In the genomic region with DNA sequence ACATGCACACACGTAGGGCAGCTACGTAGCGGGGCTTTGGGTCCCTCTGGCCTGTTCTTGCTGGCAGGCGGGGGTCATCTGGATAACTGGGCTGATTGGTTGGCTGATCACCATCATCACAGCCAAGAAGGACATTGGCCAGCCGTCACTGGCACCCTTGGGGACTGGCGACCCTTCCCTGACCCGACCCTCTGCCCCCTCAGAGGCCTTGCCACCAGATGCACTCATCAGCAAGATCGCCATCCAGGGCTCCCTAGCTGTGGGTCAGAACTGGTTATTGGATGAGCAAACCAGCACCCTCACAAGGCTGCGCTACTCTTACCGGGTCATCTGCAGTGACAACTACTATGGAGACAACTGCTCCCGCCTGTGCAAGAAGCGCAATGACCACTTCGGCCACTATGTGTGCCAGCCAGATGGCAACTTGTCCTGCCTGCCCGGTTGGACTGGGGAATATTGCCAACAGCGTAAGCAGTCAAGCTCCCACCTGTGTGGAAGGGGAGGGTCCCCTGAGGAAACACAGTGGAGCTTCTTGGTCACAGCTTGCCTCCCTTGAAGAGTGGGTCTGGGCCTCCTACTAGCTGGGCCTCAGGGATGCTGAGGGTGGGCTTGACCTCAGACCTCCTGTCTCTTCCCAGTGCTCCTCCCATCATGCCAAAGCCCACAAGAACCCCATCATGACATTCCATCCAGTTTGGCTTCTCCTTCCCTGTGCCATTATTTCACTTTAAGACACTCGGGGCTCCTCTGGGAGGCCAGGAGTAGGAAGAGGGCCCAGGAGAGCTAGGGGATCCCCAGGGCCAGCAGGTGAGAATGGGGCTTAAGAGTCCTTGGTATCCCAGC, we compare ENCODE assay signal across 8 cellular contexts. TPM values are rescaled to one million over a fixed set of nuclear protein-coding genes. Genes with fewer than 3 reads are reported as not detected.
DNase-seq lines count a peak whose midpoint lies in the region; ATAC-seq lines count a peak whose summit lies in the region.
"Had no signal": no experiment of that assay in that cellular context is flagged by ENCODE, and none has a peak within 500 bp of the region (broad histone marks: within the 10 kb centered on the region; RNA-seq: fewer than 3 reads in every experiment).

No MANE protein-coding gene starts in this region.

- H3K9ac ChIP-seq in iPS-20b (ENCODE audit: low read depth, low read length) (no peak overlapping the region), skeletal muscle tissue (ENCODE audit: low read depth in 1 of 3, low read length in 3 of 3) (peak overlapping the region in 2 of 3 donors; percentile 32 to 77)

- H3K36me3 Mint-ChIP-seq in T-cell, result no peaks in the 10 kb centered on the region

- ATAC-seq in T-cell (replicated peaks in 1 of 4) (no peak), HG03565 (IDR thresholded peaks at IDR 0.05; ENCODE audit: unreplicated experiment) (no peak), HG03039 (IDR thresholded peaks at IDR 0.05; ENCODE audit: unreplicated experiment) (no peak), HG02973 (IDR thresholded peaks at IDR 0.05; ENCODE audit: unreplicated experiment) (no peak)

- H3K4me3 Mint-ChIP-seq in T-cell, result peak overlapping the region; percentile 65 to 89 (median 67)

- H3K27me3 ChIP-seq in iPS-20b (ENCODE audit: insufficient read depth, low read length), result peaks cover 99% of the 10 kb centered on the region
- peaks cover 55 to 62% (median 57%) of the 10 kb centered on the region in 3 donors for H3K27me3 ChIP-seq in skeletal muscle tissue (ENCODE audit: control insufficient read depth in 3 of 3, insufficient read depth in 3 of 3, low read length in 3 of 3)

- H3K27me3 Mint-ChIP-seq in T-cell, result peaks cover 36 to 57% of the 10 kb centered on the region in 2 donors

- H3K4me1 Mint-ChIP-seq in T-cell, result peaks cover 34 to 43% (median 40%) of the 10 kb centered on the region in 3 donors

- H3K27ac ChIP-seq in iPS-20b (ENCODE audit: low read length), result no peak overlapping the region
- peak overlapping the region; percentile 71 for H3K27ac ChIP-seq in skeletal muscle tissue (ENCODE audit: low read depth, low read length)
- H3K27ac ChIP-seq: SK-N-MC had no signal

- in situ Hi-C loops in G401 (cut with HindIII; ENCODE audit: low sequenced_read_pairs), result no loop called here

- no peaks in the 10 kb centered on the region for H3K9me3 Mint-ChIP-seq in T-cell

- peaks cover 5% of the 10 kb centered on the region; the same call in 1 of the 2 replicates for H3K4me1 ChIP-seq in iPS-20b (ENCODE audit: insufficient read depth, low read length)
- peaks cover 29 to 69% (median 59%) of the 10 kb centered on the region in 3 donors for H3K4me1 ChIP-seq in skeletal muscle tissue (ENCODE audit: control insufficient read depth in 3 of 3, insufficient read depth in 3 of 3, low read length in 3 of 3)

- H3K4me3 ChIP-seq in iPS-20b (ENCODE audit: low read length) (peak overlapping the region; percentile 70; the same call in 1 of the 2 replicates), skeletal muscle tissue (ENCODE audit: low read length in 3 of 3) (peak overlapping the region; percentile 70 to 78 (median 77))

- POLR2A ChIA-PET in T-cell (lab: Charles Lee), result no interaction called here

- CTCF ChIA-PET in T-cell (lab: Charles Lee), result interaction anchor here (0.9 to 1.8 kb wide), 2 partner anchors 24 to 73 kb away, joined by 3 to 6 read pairs; no protein-coding TSS in a partner anchor

- H3K9me3 ChIP-seq in iPS-20b (ENCODE audit: insufficient read depth, low read depth, low read length), result no peaks in the 10 kb centered on the region; the same call in 1 of the 2 replicates
- H3K9me3 ChIP-seq in skeletal muscle tissue (ENCODE audit: control insufficient read depth in 3 of 3, low read length in 3 of 3), result no peaks in the 10 kb centered on the region

- H3K36me3 ChIP-seq in iPS-20b (ENCODE audit: insufficient read depth, low read depth, low read length) (no peaks in the 10 kb centered on the region), skeletal muscle tissue (ENCODE audit: control insufficient read depth in 3 of 3, insufficient read depth in 3 of 3, low read length in 3 of 3) (peaks cover 0 to 10% (median 4%) of the 10 kb centered on the region in 3 donors)

- peak overlapping the region in 1 of 2 donors; percentile 19 for H3K27ac Mint-ChIP-seq in T-cell

- DNase-seq in G401 (ENCODE audit: low spot score) (peak; percentile 69), T-cell (no peak)

RNA-seq across cellular contexts. Expression of gene DLL4, which starts 2.4 kb away (rescaled TPM):
- total RNA-seq in G401 (2014; rRNA removed; shearing (Covaris generic)), result 0.20 and 0.62 TPM in 2 replicates
- total RNA-seq in T-cell (under 1 TPM in 3 of 5 donors, not detected in 2; 0.12 to 0.25 (median 0.13) TPM), skeletal muscle tissue (11.5 TPM)

RNA-seq across cellular contexts. Expression of gene CHAC1, which starts 21.8 kb away (rescaled TPM):
- total RNA-seq in G401 (2014; rRNA removed; shearing (Covaris generic)), result 12.4 and 12.9 TPM in 2 replicates
- total RNA-seq in T-cell (1 to 10 TPM in 4 of 5 donors, under 1 TPM in 1; 0.44 to 7.5 (median 7.2) TPM), skeletal muscle tissue (0.52 TPM)

RNA-seq across cellular contexts. Expression of gene VPS18, which starts 37.3 kb away (rescaled TPM):
- total RNA-seq in G401 (2014; rRNA removed; shearing (Covaris generic)), result 51.4 and 57.3 TPM in 2 replicates
- total RNA-seq in T-cell, result 10 to 100 TPM; 16.2 to 23.4 (median 21.3) TPM
- 20.9 TPM for total RNA-seq in skeletal muscle tissue

RNA-seq across cellular contexts. Expression of gene RHOV, which starts 57.5 kb away (rescaled TPM):
- 0.24 and 1.7 TPM in 2 replicates for total RNA-seq in G401 (2014; rRNA removed; shearing (Covaris generic))
- total RNA-seq in T-cell (not detected), skeletal muscle tissue (1.0 TPM)
